22 cellular contexts compared by ENCODE assay signal in genomic region chr9:38062106-38062497, GRCh38. TPM values are rescaled to one million over a fixed set of nuclear protein-coding genes. Genes with fewer than 3 reads are reported as not detected.
DNase-seq lines count a peak whose midpoint lies in the region; ATAC-seq and TF ChIP-seq lines count a peak whose summit lies in the region.
"Had no signal": no experiment of that assay in that cellular context is flagged by ENCODE, and none has a peak within 500 bp of the region (broad histone marks: within the 10 kb centered on the region; RNA-seq: fewer than 3 reads in every experiment).

No MANE protein-coding gene starts in this region.

- H2AFZ ChIP-seq in ACC112 (ENCODE audit: low read length, unreplicated experiment) (no peak overlapping the region), IMR-90 (replicated peaks; ENCODE audit: low read length, poor library complexity) (no peak overlapping the region), osteoblast (ENCODE audit: low read length) (no peak overlapping the region)

- H3K27me3 ChIP-seq in ACC112 (ENCODE audit: insufficient read depth, low read length) (no peaks in the 10 kb centered on the region), IMR-90 (ENCODE audit: control insufficient read depth, insufficient read depth, low read length) (no peaks in the 10 kb centered on the region), osteoblast (ENCODE audit: insufficient read depth, low read length) (no peaks in the 10 kb centered on the region)

- no peak overlapping the region for H2AK9ac ChIP-seq in IMR-90 (replicated peaks; ENCODE audit: low read depth, low read length, poor library complexity)

- H3K27me3 Mint-ChIP-seq in chondrocyte (ENCODE audit: low read depth), result no peaks in the 10 kb centered on the region

- H3K9ac ChIP-seq in IMR-90 (ENCODE audit: low read depth, low read length), result no peak overlapping the region

- H3K18ac ChIP-seq in IMR-90 (ENCODE audit: low read depth, low read length), result no peak overlapping the region

- no peak overlapping the region for H4K91ac ChIP-seq in IMR-90 (ENCODE audit: insufficient read depth, low read depth, low read length)

- in situ Hi-C loops in IMR-90 (cut with MboI; ENCODE audit: low sequenced_read_pairs), result loop anchor here (5.0 to 25.0 kb wide), 3 partner anchors 40 to 575 kb away; partner anchors contain the start of gene POLR1E

- intact Hi-C loops in IMR-90 (cut with micrococcal nuclease), result loop anchor here (2.0 kb wide), 1 partner anchor 89 kb away; no protein-coding TSS in a partner anchor

- no peak overlapping the region for H3K14ac ChIP-seq in IMR-90 (replicated peaks; ENCODE audit: low read depth, low read length)

- H3K9me3 Mint-ChIP-seq in chondrocyte (ENCODE audit: low read depth), result peaks cover 3% of the 10 kb centered on the region
- H3K9me3 Mint-ChIP-seq: activated T-cell treated with anti-CD3 and anti-CD28 coated beads, Interleukin-2, amount 50 U/mL, for 24 hours; CD8-positive, alpha-beta memory T cell; stimulated activated memory B cell treated with anti-CD40 and anti-IgM and Interleukin-4, amounts not matched to agents 10 μg/mL and 1 μg/mL and 100 μg/mL, for 72 hours had no signal

- WGBS in IMR-90 (ENCODE audit: extremely low coverage in 2 of 2, insufficient read length in 1 of 2), 2 experiments, result no CpG with 5 or more reads among the region's 3 CpGs

- no peak overlapping the region for H2BK20ac ChIP-seq in IMR-90 (ENCODE audit: low read depth, low read length)

- ATAC-seq in IMR-90 (ENCODE audit: low read depth) (no peak), GM21576 (IDR thresholded peaks at IDR 0.05; ENCODE audit: unreplicated experiment) (no peak)
- ATAC-seq: activated CD4-positive, CD25-positive, alpha-beta regulatory T cell treated with anti-CD3 and anti-CD28 coated beads, Interleukin-2, amount 50 U/mL, for 24 hours; activated CD8-positive, alpha-beta T cell treated with anti-CD3 and anti-CD28 coated beads, Interleukin-2, amount 10 ng/mL, durations not matched to agents 7 days and 5 days; sciatic nerve had no signal

- H3K4me2 ChIP-seq in IMR-90 (ENCODE audit: low read depth, low read length) (no peak overlapping the region), osteoblast (ENCODE audit: insufficient read depth, low read length) (peak overlapping the region; percentile 34)

- no peak overlapping the region for H3K4ac ChIP-seq in IMR-90 (ENCODE audit: low read depth, low read length)

- no TSS peak for BruUV-seq in IMR-90 (replicated peaks; lab: Mats Ljungman, UMichigan)

- peak overlapping the region; percentile 20; the same call in 1 of the 2 replicates for H3K23ac ChIP-seq in IMR-90 (ENCODE audit: low read depth, low read length)

- DNase-seq in IMR-90, result no peak
- no peak for DNase-seq in chondrocyte (ENCODE audit: low spot score)
- no peak for DNase-seq in osteoblast (ENCODE audit: insufficient read length, low spot score, missing footprints)
- no peak for DNase-seq in HPDE6-E6E7 (ENCODE audit: extremely low spot score)
- DNase-seq in NCI-H1417 (lab: John Stamatoyannopoulos, UW), result no peak
- DNase-seq: activated CD8-positive, alpha-beta T cell treated with anti-CD3 and anti-CD28 coated beads, Interleukin-2, amount 10 ng/mL, durations not matched to agents 7 days and 5 days; activated naive CD4-positive, alpha-beta T cell treated with Interleukin-2 at 50 U/mL for 16 hours; activated T-cell treated with anti-CD3 and anti-CD28 coated beads, Interleukin-2, amount 50 U/mL, for 24 hours; CD8-positive, alpha-beta memory T cell; cerebellar nuclear complex; effector CD8-positive, alpha-beta T cell; Kasumi-1; NCI-H1105; NCI-H2081 treated with DMSO at 0.1 percent for 48 hours; occipital lobe; SW 1271 had no signal

- H4K5ac ChIP-seq in IMR-90 (ENCODE audit: low read depth, low read length), result no peak overlapping the region

- POLR2A ChIA-PET in IMR-90 (lab: Charles Lee; ENCODE audit: unreplicated experiment), result no interaction called here

- no peak overlapping the region for H2BK120ac ChIP-seq in IMR-90 (ENCODE audit: low read depth, low read length)

- peak overlapping the region; percentile 70 for H3K27ac Mint-ChIP-seq in chondrocyte (ENCODE audit: unreplicated experiment)
- H3K27ac Mint-ChIP-seq: activated CD8-positive, alpha-beta T cell treated with anti-CD3 and anti-CD28 coated beads, Interleukin-2, amount 10 ng/mL, durations not matched to agents 7 days and 5 days; activated T-cell treated with anti-CD3 and anti-CD28 coated beads, Interleukin-2, amount 50 U/mL, for 24 hours had no signal

- peaks cover 83% of the 10 kb centered on the region for H3K4me1 Mint-ChIP-seq in chondrocyte (ENCODE audit: low read depth)

- H3K36me3 ChIP-seq in ACC112 (ENCODE audit: insufficient read depth, low read length), result 0 out of 2 replicates have a peak, but pooled peaks cover 3% of the 10 kb centered on the region
- H3K36me3 ChIP-seq in IMR-90 (ENCODE audit: control insufficient read depth, insufficient read depth, low read length), result peaks cover 32% of the 10 kb centered on the region
- peaks cover 11% of the 10 kb centered on the region for H3K36me3 ChIP-seq in osteoblast (ENCODE audit: insufficient read depth, low read length)

- no peak overlapping the region for H4K8ac ChIP-seq in IMR-90 (ENCODE audit: low read depth in 2 of 2, low read length in 2 of 2)

- peak overlapping the region; percentile 61; the same call in 1 of the 2 replicates for H2AK5ac ChIP-seq in IMR-90 (ENCODE audit: low read depth, low read length)

- H3K4me3 ChIP-seq in ACC112 (ENCODE audit: low read depth, low read length) (no peak overlapping the region), IMR-90 (ENCODE audit: insufficient read depth, low read depth, low read length) (no peak overlapping the region), osteoblast (ENCODE audit: insufficient read depth, low read length) (no peak overlapping the region)
- H3K4me3 ChIP-seq: GM12878 had no signal

- no peak overlapping the region for H2BK15ac ChIP-seq in IMR-90 (ENCODE audit: low read depth, low read length)

- TF ChIP-seq RAD21 in IMR-90 (IDR thresholded peaks at IDR 0.05; ENCODE audit: low read length), result no peak

- H3K9me3 ChIP-seq in IMR-90 (ENCODE audit: control insufficient read depth, insufficient read depth, low read length) (no peaks in the 10 kb centered on the region), osteoblast (ENCODE audit: low read depth, low read length) (no peaks in the 10 kb centered on the region)

- peak overlapping the region; percentile 23; the same call in 1 of the 2 replicates for H3K27ac ChIP-seq in ACC112 (ENCODE audit: low read depth, low read length)
- peak overlapping the region; percentile 4 for H3K27ac ChIP-seq in IMR-90 (ENCODE audit: insufficient read depth, low read length)
- H3K27ac ChIP-seq in osteoblast (ENCODE audit: low read depth, low read length), result peak overlapping the region; percentile 82

- H3K79me2 ChIP-seq in ACC112 (ENCODE audit: control insufficient read depth, insufficient read depth, low read length, unreplicated experiment) (peaks cover 96% of the 10 kb centered on the region), osteoblast (ENCODE audit: insufficient read depth, low read length) (peaks cover 89% of the 10 kb centered on the region)

- H3K36me3 Mint-ChIP-seq in chondrocyte (ENCODE audit: low read depth), result no peaks in the 10 kb centered on the region
- H3K36me3 Mint-ChIP-seq: CD8-positive, alpha-beta memory T cell had no signal

- H4K20me1 ChIP-seq in IMR-90 (ENCODE audit: insufficient read depth, low read length) (peaks cover 98% of the 10 kb centered on the region), osteoblast (ENCODE audit: insufficient read depth, low read length) (peaks cover 66% of the 10 kb centered on the region)

- peaks cover 55% of the 10 kb centered on the region for H3K4me1 ChIP-seq in ACC112 (ENCODE audit: control insufficient read depth, insufficient read depth, low read length, unreplicated experiment)
- H3K4me1 ChIP-seq in IMR-90 (ENCODE audit: control insufficient read depth, insufficient read depth, low read length), result peaks cover 52% of the 10 kb centered on the region
- peaks cover 59% of the 10 kb centered on the region for H3K4me1 ChIP-seq in osteoblast (ENCODE audit: insufficient read depth, low read length)

- peaks cover 0 to 88% of the 10 kb centered on the region in 2 experiments; a peak in 3 of 4 replicates for H3K79me1 ChIP-seq in IMR-90 (ENCODE audit: low read depth in 1 of 2, low read length in 2 of 2)

- CTCF ChIA-PET in IMR-90 (lab: Yijun Ruan, JAX), result no interaction called here

- TF ChIP-seq CTCF in IMR-90 (conservative IDR thresholded peaks at IDR 0.05; ENCODE audit: low read depth, low read length) (no peak), chondrocyte (IDR thresholded peaks at IDR 0.05) (no peak), osteoblast (IDR thresholded peaks at IDR 0.05; ENCODE audit: extremely low read depth, low read depth, low read length) (no peak)

- no peak for TF ChIP-seq POLR2A in IMR-90 (IDR thresholded peaks at IDR 0.05; ENCODE audit: low read depth, low read length)

- dilution Hi-C loops in IMR-90 (cut with HindIII; ENCODE audit: low sequenced_read_pairs, unreplicated experiment), result loop anchor here (25.0 kb wide), 1 partner anchor 125 kb away; no protein-coding TSS in a partner anchor

- peak overlapping the region; percentile 6 for H2BK5ac ChIP-seq in IMR-90 (ENCODE audit: low read depth, low read length, poor library complexity, severe bottlenecking)

- H3K9me1 ChIP-seq in IMR-90 (ENCODE audit: insufficient read depth, low read length), result peaks cover 61% of the 10 kb centered on the region

- no peak overlapping the region for H3K4me3 Mint-ChIP-seq in chondrocyte (ENCODE audit: unreplicated experiment)
- H3K4me3 Mint-ChIP-seq: activated CD8-positive, alpha-beta T cell treated with anti-CD3 and anti-CD28 coated beads, Interleukin-2, amount 10 ng/mL, durations not matched to agents 7 days and 5 days; activated T-cell treated with anti-CD3 and anti-CD28 coated beads, Interleukin-2, amount 50 U/mL, for 24 hours; CD8-positive, alpha-beta memory T cell; stimulated activated memory B cell treated with anti-CD40 and anti-IgM and Interleukin-4, amounts not matched to agents 10 μg/mL and 1 μg/mL and 100 μg/mL, for 72 hours had no signal

- no peak overlapping the region for H3K56ac ChIP-seq in IMR-90 (ENCODE audit: extremely low read depth, insufficient read depth, low read length)

TF ChIP-seq in IMR-90, 13 proteins besides CTCF, POLR2A, EP300 and RAD21 (continues in another document):
- TF ChIP-seq CHD1 (IDR thresholded peaks at IDR 0.05; ENCODE audit: low read depth, low read length), result no peak
- no peak for TF ChIP-seq BHLHE40 (IDR thresholded peaks at IDR 0.05; ENCODE audit: low read depth, low read length)
- no peak for TF ChIP-seq RCOR1 (IDR thresholded peaks at IDR 0.05; ENCODE audit: insufficient replicate concordance, low read length)
- TF ChIP-seq MAZ (IDR thresholded peaks at IDR 0.05; ENCODE audit: borderline replicate concordance, low read depth, low read length), result no peak
- TF ChIP-seq NFE2L2 (IDR thresholded peaks at IDR 0.05; ENCODE audit: low read depth, low read length), result no peak
- TF ChIP-seq FOS (IDR thresholded peaks at IDR 0.05; ENCODE audit: low read depth, low read length), result no peak

RNA-seq across cellular contexts. Expression of gene SHB, which starts 6.9 kb away (rescaled TPM):
- total RNA-seq in IMR-90 (2012; rRNA removed) (6.1 and 7.8 TPM in 2 replicates), chondrocyte (19.6 to 25.1 TPM (median 23.8 TPM) in 3 replicates), osteoblast (8.8 and 9.4 TPM in 2 replicates)
- 20.4 and 22.9 TPM in 2 replicates for polyA plus RNA-seq in IMR-90 (2012; rRNA removed)
- polyA plus RNA-seq in IMR-90 (2012; cell fraction: cytosol; rRNA removed), result 15.8 and 28.1 TPM in 2 replicates
- 36.9 and 39.5 TPM in 2 replicates for polyA plus RNA-seq in IMR-90 (2012; cell fraction: nucleus; rRNA removed; ENCODE audit: low replicate concordance)

Comparison
In these comparisons a context has a peak if more than half of its experiments do, and no peak if none do; other contexts are left out.
1. H3K27ac ChIP-seq: peak in every context shown above with its lines; median percentile 82 in osteoblast; 23 in ACC112; 4 in IMR-90.